ENCODE assay signal across 9 cellular contexts in genomic region chr10:77898323-77899079, GRCh38. TPM values are rescaled to one million over a fixed set of nuclear protein-coding genes. Genes with fewer than 3 reads are reported as not detected.
DNase-seq lines count a peak whose midpoint lies in the region; ATAC-seq and TF ChIP-seq lines count a peak whose summit lies in the region.
"Had no signal": no experiment of that assay in that cellular context is flagged by ENCODE, and none has a peak within 500 bp of the region (broad histone marks: within the 10 kb centered on the region; RNA-seq: fewer than 3 reads in every experiment).

No MANE protein-coding gene starts in this region.

- H3K27ac ChIP-seq in BLaER1 = no peak overlapping the region
- peak overlapping the region; percentile 6 for H3K27ac ChIP-seq in HUES48 (ENCODE audit: low read depth, low read length)
- peak overlapping the region in 2 of 3 donors; percentile 52 to 87 for H3K27ac ChIP-seq in right lobe of liver

- no peak for TF ChIP-seq CTCF in right lobe of liver (IDR thresholded peaks at IDR 0.05)

- peaks cover 61% of the 10 kb centered on the region for H4K20me1 ChIP-seq in BLaER1

- no peak overlapping the region for H3K4me3 ChIP-seq in BLaER1
- H3K4me3 ChIP-seq in HUES48 (ENCODE audit: low read depth, low read length) = no peak overlapping the region
- H3K4me3 ChIP-seq in right lobe of liver = no peak overlapping the region

- H3K4me2 ChIP-seq in BLaER1 = peak overlapping the region; percentile 25

- 50% methylated on average over 4 of the region's 19 CpGs for WGBS in right lobe of liver (ENCODE audit: insufficient coverage, low coverage, low lambda C conversion rate, missing lambda C conversion rate)

- TF ChIP-seq POLR2A in right lobe of liver (IDR thresholded peaks at IDR 0.05) = no peak

- H3K9me3 ChIP-seq in BLaER1 (no peaks in the 10 kb centered on the region), HUES48 (ENCODE audit: control insufficient read depth, insufficient read depth, low read length) (no peaks in the 10 kb centered on the region), right lobe of liver (no peaks in the 10 kb centered on the region)

- peak; percentile 76 to 91 (median 86) for ATAC-seq in right lobe of liver
- ATAC-seq in GM21825 (IDR thresholded peaks at IDR 0.05; ENCODE audit: unreplicated experiment) = no peak

- DNase-seq in SW480 (ENCODE audit: low spot score) = peak; percentile 70
- DNase-seq in right lobe of liver = peak; percentile 53 to 94 (median 87)
- DNase-seq in stimulated activated CD8-positive, alpha-beta memory T cell treated with anti-CD3 and anti-CD28 coated beads, Interleukin-4, amount 100 ng/mL, for 48 hours = no peak
- DNase-seq in NCI-H1092 treated with DMSO at 0.1 percent for 48 hours (lab: John Stamatoyannopoulos, UW) = no peak
- no peak for DNase-seq in NK-92 treated with Interleukin-12 subunit alpha and Interleukin-12 subunit beta, amount 100 ng/mL, for 24 hours (lab: John Stamatoyannopoulos, UW)
- DNase-seq: RPMI8226 had no signal

- H3K4me1 ChIP-seq in BLaER1 (peaks cover 31% of the 10 kb centered on the region), HUES48 (ENCODE audit: control insufficient read depth, insufficient read depth, low read length) (peaks cover 16% of the 10 kb centered on the region), right lobe of liver (peaks cover 0 to 39% (median 12%) of the 10 kb centered on the region in 4 donors)

- H3K9ac ChIP-seq in BLaER1 (no peak overlapping the region), HUES48 (ENCODE audit: low read depth, low read length) (no peak overlapping the region)

- H3K36me3 ChIP-seq in BLaER1 (no peaks in the 10 kb centered on the region), HUES48 (ENCODE audit: control insufficient read depth, insufficient read depth, low read length) (no peaks in the 10 kb centered on the region; the same call in 1 of the 2 replicates), right lobe of liver (no peaks in the 10 kb centered on the region)

- H3K27me3 ChIP-seq in BLaER1 (no peaks in the 10 kb centered on the region), HUES48 (ENCODE audit: control insufficient read depth, insufficient read depth, low read length) (no peaks in the 10 kb centered on the region), right lobe of liver (no peaks in the 10 kb centered on the region)

- intact Hi-C loops in right lobe of liver (cut with DNase I) = no loop called here

RNA-seq across cellular contexts. Expression of gene DLG5, which starts 28.1 kb away (rescaled TPM):
- total RNA-seq in right lobe of liver = 1 to 10 TPM; 5.6 to 8.8 (median 7.6) TPM

Comparison
In these comparisons a context has a peak if more than half of its experiments do, and no peak if none do; other contexts are left out.
1. DNase-seq: peak in SW480 (single experiment) and right lobe of liver (3 of 3); none in stimulated activated CD8-positive, alpha-beta memory T cell treated with anti-CD3 and anti-CD28 coated beads, Interleukin-4, amount 100 ng/mL, for 48 hours (single experiment), NCI-H1092 treated with DMSO at 0.1 percent for 48 hours (single experiment) and NK-92 treated with Interleukin-12 subunit alpha and Interleukin-12 subunit beta, amount 100 ng/mL, for 24 hours (single experiment).